Comparison of ENCODE assay signal across 1 cellular context in genomic region chr4:127777487-127777886, GRCh38.
TF ChIP-seq lines count a peak whose summit lies in the region.

No MANE protein-coding gene starts in this region.

TF ChIP-seq in HepG2, 621 proteins besides CTCF, POLR2A, EP300 and RAD21:
- TF ChIP-seq SALL1 (CRISPR knock-in tag; IDR thresholded peaks at IDR 0.05) = no peak
- no peak for TF ChIP-seq ZNF670 (CRISPR knock-in tag; IDR thresholded peaks at IDR 0.05; ENCODE audit: borderline replicate concordance)
- no peak for TF ChIP-seq RNF219 (CRISPR knock-in tag; IDR thresholded peaks at IDR 0.05)
- TF ChIP-seq ZNF572 (CRISPR knock-in tag; IDR thresholded peaks at IDR 0.05) = no peak
- TF ChIP-seq RFX5 (IDR thresholded peaks at IDR 0.05; ENCODE audit: low read depth, low read length) = no peak
- no peak for TF ChIP-seq RFXAP (CRISPR knock-in tag; IDR thresholded peaks at IDR 0.05; ENCODE audit: borderline replicate concordance)
- TF ChIP-seq ZNF737 (CRISPR knock-in tag; IDR thresholded peaks at IDR 0.05; ENCODE audit: borderline replicate concordance) = no peak
- no peak for TF ChIP-seq FOXP1 (IDR thresholded peaks at IDR 0.05)
- TF ChIP-seq FOXP1 (CRISPR knock-in tag; IDR thresholded peaks at IDR 0.05) = no peak
- no peak for TF ChIP-seq ZNF460 (CRISPR knock-in tag; IDR thresholded peaks at IDR 0.05; ENCODE audit: borderline replicate concordance)
- no peak for TF ChIP-seq SMAD3 (CRISPR knock-in tag; IDR thresholded peaks at IDR 0.05)
- no peak for TF ChIP-seq TFDP2 (CRISPR knock-in tag; IDR thresholded peaks at IDR 0.05)
- no peak for TF ChIP-seq MZF1 (CRISPR knock-in tag; IDR thresholded peaks at IDR 0.05; ENCODE audit: borderline replicate concordance)
- no peak for TF ChIP-seq DMTF1 (CRISPR knock-in tag; IDR thresholded peaks at IDR 0.05)
